ENCODE assay signal across 8 cellular contexts in the genomic region with DNA sequence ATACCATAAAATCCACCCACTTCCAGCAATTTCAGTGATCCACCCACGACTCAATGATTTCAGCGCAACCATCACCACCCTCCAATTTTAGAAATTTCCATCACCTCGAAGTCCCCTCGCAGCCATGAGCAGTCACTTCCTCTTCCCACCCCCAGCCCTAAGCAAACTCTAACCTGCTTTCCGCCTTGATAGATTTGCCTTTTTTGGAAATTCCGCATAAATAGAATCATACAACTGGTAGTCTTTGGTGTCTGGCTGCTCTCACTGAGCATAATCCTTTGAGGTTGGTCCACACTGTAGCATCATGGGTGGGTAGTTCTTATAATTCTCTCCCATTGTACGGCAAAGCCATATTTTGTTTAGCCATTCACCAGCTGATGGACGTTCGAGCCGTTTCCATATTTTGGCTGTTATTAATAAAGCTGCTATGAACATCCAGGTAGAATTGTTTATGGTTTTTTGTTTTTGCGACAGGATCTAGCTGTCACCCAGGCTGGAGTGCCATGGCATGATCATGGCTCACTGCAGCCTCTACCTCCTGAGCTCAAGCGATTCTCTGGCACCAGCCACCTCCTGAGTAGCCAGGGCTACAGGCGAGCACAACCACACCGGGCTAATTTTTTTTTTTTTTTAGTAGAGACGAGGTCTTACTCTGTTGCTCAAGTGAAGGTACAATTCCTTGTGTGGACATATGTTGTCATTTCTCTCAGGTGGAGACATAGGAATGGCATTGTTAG. TPM values are rescaled to one million over a fixed set of nuclear protein-coding genes. Genes with fewer than 3 reads are reported as not detected.
A peak's percentile ranks its signal among the peaks of the same experiment; 100 is the strongest.
DNase-seq lines count a peak whose midpoint lies in the region; ATAC-seq and TF ChIP-seq lines count a peak whose summit lies in the region.

No MANE protein-coding gene starts in this region.

- no peak for ATAC-seq in HG03108 (IDR thresholded peaks at IDR 0.05; ENCODE audit: unreplicated experiment)

- H3K4me3 Mint-ChIP-seq in T-helper 1 cell treated with Interleukin-12 subunit alpha and Interleukin-12 subunit beta and Interleukin-4 antibody, amounts not matched to agents 30 μg/mL and 1 μg/mL, for 36 hours, result no peak overlapping the region
- H3K4me3 Mint-ChIP-seq in chondrocyte (ENCODE audit: unreplicated experiment), result no peak overlapping the region

- H3K9me3 Mint-ChIP-seq in T-helper 1 cell treated with Interleukin-12 subunit alpha and Interleukin-12 subunit beta and Interleukin-4 antibody, amounts not matched to agents 30 μg/mL and 1 μg/mL, for 36 hours, result peaks cover 13% of the 10 kb centered on the region
- H3K9me3 Mint-ChIP-seq in chondrocyte (ENCODE audit: low read depth), result peaks cover 8% of the 10 kb centered on the region

- TF ChIP-seq CTCF in chondrocyte (IDR thresholded peaks at IDR 0.05), result no peak

- DNase-seq in SKM-1 treated with dmso at 0.1 percent for 144 hours (lab: John Stamatoyannopoulos, UW; ENCODE audit: unreplicated experiment) (peak; percentile 42), SKM-1 (lab: John Stamatoyannopoulos, UW; ENCODE audit: unreplicated experiment) (no peak), chondrocyte (ENCODE audit: low spot score) (peak; percentile 17), superior temporal gyrus (ENCODE audit: extremely low spot score) (peak; percentile 49), NCI-H510A (lab: John Stamatoyannopoulos, UW) (no peak), NCI-H524 treated with DMSO at 0.1 percent for 48 hours (lab: John Stamatoyannopoulos, UW) (no peak)

- H3K27ac Mint-ChIP-seq in T-helper 1 cell treated with Interleukin-12 subunit alpha and Interleukin-12 subunit beta and Interleukin-4 antibody, amounts not matched to agents 30 μg/mL and 1 μg/mL, for 36 hours, result peak overlapping the region; percentile 80
- H3K27ac Mint-ChIP-seq in chondrocyte (ENCODE audit: unreplicated experiment), result no peak overlapping the region

- H3K36me3 Mint-ChIP-seq in T-helper 1 cell treated with Interleukin-12 subunit alpha and Interleukin-12 subunit beta and Interleukin-4 antibody, amounts not matched to agents 30 μg/mL and 1 μg/mL, for 36 hours (ENCODE audit: low read depth), result peaks cover 13% of the 10 kb centered on the region
- H3K36me3 Mint-ChIP-seq in chondrocyte (ENCODE audit: low read depth), result peaks cover 7% of the 10 kb centered on the region

- peaks cover 10% of the 10 kb centered on the region for H3K27me3 Mint-ChIP-seq in T-helper 1 cell treated with Interleukin-12 subunit alpha and Interleukin-12 subunit beta and Interleukin-4 antibody, amounts not matched to agents 30 μg/mL and 1 μg/mL, for 36 hours (ENCODE audit: low read depth)
- H3K27me3 Mint-ChIP-seq in chondrocyte (ENCODE audit: low read depth), result no peaks in the 10 kb centered on the region

- peaks cover 20% of the 10 kb centered on the region for H3K4me1 Mint-ChIP-seq in T-helper 1 cell treated with Interleukin-12 subunit alpha and Interleukin-12 subunit beta and Interleukin-4 antibody, amounts not matched to agents 30 μg/mL and 1 μg/mL, for 36 hours (ENCODE audit: low read depth)
- H3K4me1 Mint-ChIP-seq in chondrocyte (ENCODE audit: low read depth), result peaks cover 3% of the 10 kb centered on the region

RNA-seq across cellular contexts. Expression of a gene that starts 16.0 kb away (rescaled TPM):
- total RNA-seq in chondrocyte, result 12.0 to 18.2 TPM (median 16.8 TPM) in 3 replicates

RNA-seq across cellular contexts. Expression of a gene that starts 36.0 kb away (rescaled TPM):
- total RNA-seq in chondrocyte, result 0.17 to 0.23 TPM in 2 of 3 replicates, not detected in the other

RNA-seq across cellular contexts. Expression of a gene that starts 58.2 kb away (rescaled TPM):
- 44.3 to 117 TPM (median 49.9 TPM) in 3 replicates for total RNA-seq in chondrocyte

RNA-seq across cellular contexts. Expression of a gene that starts 58.4 kb away (rescaled TPM):
- total RNA-seq in chondrocyte, result 18.7 to 27.3 TPM (median 20.6 TPM) in 3 replicates

Comparison
In these comparisons a context has a peak if more than half of its experiments do, and no peak if none do; other contexts are left out.
1. DNase-seq: peak in SKM-1 treated with dmso at 0.1 percent for 144 hours (single experiment), chondrocyte (single experiment) and superior temporal gyrus (single experiment); none in SKM-1 (single experiment), NCI-H510A (single experiment) and NCI-H524 treated with DMSO at 0.1 percent for 48 hours (single experiment).